ENCODE assay signal across 24 cellular contexts in genomic region chr7:130133029-130133774, GRCh38.
"Had no signal": no experiment of that assay in that cellular context is flagged by ENCODE, and none has a peak within 500 bp of the region (broad histone marks: within the 10 kb centered on the region; RNA-seq: fewer than 3 reads in every experiment).

No MANE protein-coding gene starts in this region.

- H3K4me3 ChIP-seq: heart left ventricle, pancreas, right lobe of liver, suprapubic skin, thyroid gland, upper lobe of left lung, uterus had no signal

- H3K27ac Mint-ChIP-seq: endodermal cell; natural killer cell; stimulated activated effector memory CD8-positive, alpha-beta T cell treated with anti-CD3 and anti-CD28 coated beads, Interleukin-12 subunit alpha, Interleukin-12 subunit beta, amount 100 ng/mL, for 72 hours had no signal

- H3K9me3 Mint-ChIP-seq: endodermal cell; natural killer cell; neural crest cell; stimulated activated effector memory CD8-positive, alpha-beta T cell treated with anti-CD3 and anti-CD28 coated beads, Interleukin-12 subunit alpha, Interleukin-12 subunit beta, amount 100 ng/mL, for 72 hours had no signal

- H3K27me3 Mint-ChIP-seq: progenitor cell of endocrine pancreas had no signal

- H3K27ac ChIP-seq: heart left ventricle, pancreas, right lobe of liver, suprapubic skin, upper lobe of left lung, uterus had no signal

- ATAC-seq: heart left ventricle; stimulated activated effector memory CD8-positive, alpha-beta T cell treated with anti-CD3 and anti-CD28 coated beads, Interleukin-12 subunit alpha, Interleukin-12 subunit beta, amount 100 ng/mL, for 72 hours; stimulated activated naive CD8-positive, alpha-beta T cell treated with anti-CD3 and anti-CD28 coated beads, Interleukin-15, Interleukin-2, amounts not matched to agents 100 U/mL and 50 U/mL, for 24 hours had no signal

- H3K27me3 ChIP-seq: heart left ventricle, pancreas, right lobe of liver, suprapubic skin, thyroid gland, upper lobe of left lung, uterus had no signal

- FAIRE-seq: colon, islet of Langerhans, pancreas had no signal

- H3K4me3 Mint-ChIP-seq: endodermal cell; natural killer cell; neural crest cell; stimulated activated effector memory CD8-positive, alpha-beta T cell treated with anti-CD3 and anti-CD28 coated beads, Interleukin-12 subunit alpha, Interleukin-12 subunit beta, amount 100 ng/mL, for 72 hours had no signal

- H3K4me1 Mint-ChIP-seq: neural crest cell had no signal

- H3K9me3 ChIP-seq: heart left ventricle, pancreas, right lobe of liver, suprapubic skin, thyroid gland, upper lobe of left lung, uterus had no signal

- H3K36me3 ChIP-seq: uterus had no signal

- DNase-seq: dermis blood vessel endothelial cell; effector CD4-positive, alpha-beta T cell; endodermal cell; foreskin melanocyte; heart left ventricle; hypothalamus; kidney glomerular epithelial cell; mammary epithelial cell; natural killer cell; nucleus accumbens; pancreas; right lobe of liver; stimulated activated CD4-positive, alpha-beta T cell treated with anti-CD3 and anti-CD28 coated beads, Interleukin-4, amount 100 ng/mL, for 1 hour; stimulated activated CD8-positive, alpha-beta memory T cell treated with anti-CD3 and anti-CD28 coated beads, Interleukin-4, amount 100 ng/mL, for 48 hours; stimulated activated naive CD8-positive, alpha-beta T cell treated with anti-CD3 and anti-CD28 coated beads, Interleukin-15, Interleukin-2, amounts not matched to agents 100 U/mL and 50 U/mL, for 24 hours; upper lobe of left lung; uterus had no signal

- H3K4me1 ChIP-seq: pancreas, right lobe of liver, uterus had no signal
